Comparison of ENCODE assay signal across 20 cellular contexts in the genomic region with DNA sequence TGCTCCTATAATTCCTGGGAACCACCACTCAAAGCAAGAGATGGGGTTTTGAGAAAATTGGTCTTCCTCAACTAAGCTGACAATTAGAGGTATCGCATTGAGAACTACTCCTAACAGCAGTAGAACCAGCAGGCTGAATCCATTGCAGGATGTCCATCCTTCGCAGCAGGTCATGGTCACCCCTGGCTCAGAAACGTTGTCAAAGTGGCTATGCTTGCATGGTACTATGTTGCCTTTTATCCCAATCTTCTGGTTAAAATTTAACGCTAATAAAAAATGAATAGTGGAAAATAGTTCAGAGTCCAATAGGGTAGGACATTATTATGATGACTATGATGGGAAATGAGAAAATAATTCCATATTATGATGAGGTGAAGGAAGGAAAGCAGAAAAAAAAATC. TPM values are rescaled to one million over a fixed set of nuclear protein-coding genes. Genes with fewer than 3 reads are reported as not detected.
A peak's percentile ranks its signal among the peaks of the same experiment; 100 is the strongest.
DNase-seq lines count a peak whose midpoint lies in the region; ATAC-seq and TF ChIP-seq lines count a peak whose summit lies in the region.
"Had no signal": no experiment of that assay in that cellular context is flagged by ENCODE, and none has a peak within 500 bp of the region (broad histone marks: within the 10 kb centered on the region; RNA-seq: fewer than 3 reads in every experiment).

A gene with protein sequence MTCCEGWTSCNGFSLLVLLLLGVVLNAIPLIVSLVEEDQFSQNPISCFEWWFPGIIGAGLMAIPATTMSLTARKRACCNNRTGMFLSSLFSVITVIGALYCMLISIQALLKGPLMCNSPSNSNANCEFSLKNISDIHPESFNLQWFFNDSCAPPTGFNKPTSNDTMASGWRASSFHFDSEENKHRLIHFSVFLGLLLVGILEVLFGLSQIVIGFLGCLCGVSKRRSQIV (minus strand): TSS at position 212 of the 400 bp plus-strand sequence. CDS start 38 bp downstream, at position 174.

- H3K4me2 ChIP-seq in hepatocyte (peak within 1 kb of the TSS; percentile 8), trophoblast cell (ENCODE audit: low read length) (no peak within 1 kb of the TSS)

- H3K36me3 ChIP-seq in adipocyte (ENCODE audit: control insufficient read depth, insufficient read depth, low read length, severe bottlenecking) (no peaks in the 10 kb centered on the region), hepatocyte (replicated peaks; ENCODE audit: insufficient read depth, low read depth) (no peaks in the 10 kb centered on the region), trophoblast cell (ENCODE audit: control insufficient read depth in 1 of 2, insufficient read depth in 2 of 2, low read length in 2 of 2) (no peaks in the 10 kb centered on the region), brain microvascular endothelial cell (replicated peaks) (no peaks in the 10 kb centered on the region)
- H3K36me3 ChIP-seq: BE2C had no signal

- H3K27ac ChIP-seq in hepatocyte (peak within 1 kb of the TSS; percentile 24), trophoblast cell (ENCODE audit: low read depth, low read length) (no peak within 1 kb of the TSS), brain microvascular endothelial cell (no peak within 1 kb of the TSS)

- no peaks in the 10 kb centered on the region for H3K9me3 Mint-ChIP-seq in HFFc6
- peaks cover 24 to 25% of the 10 kb centered on the region in 2 donors for H3K9me3 Mint-ChIP-seq in stimulated activated naive CD8-positive, alpha-beta T cell treated with anti-CD3 and anti-CD28 coated beads, Interleukin-15, amount 100 ng/mL, for 72 hours
- H3K9me3 Mint-ChIP-seq: CD4-positive, CD25-positive, alpha-beta regulatory T cell had no signal

- H4K91ac ChIP-seq in trophoblast cell (ENCODE audit: low read depth, low read length): no peak within 1 kb of the TSS

- H2AK5ac ChIP-seq in trophoblast cell (ENCODE audit: low read length): no peak within 1 kb of the TSS

- no peak within 1 kb of the TSS for H2BK5ac ChIP-seq in trophoblast cell (ENCODE audit: low read depth, low read length, poor library complexity)

- H4K20me1 ChIP-seq in hepatocyte (ENCODE audit: insufficient read depth, poor library complexity, severe bottlenecking): no peaks in the 10 kb centered on the region

- ATAC-seq in stimulated activated naive CD8-positive, alpha-beta T cell treated with anti-CD3 and anti-CD28 coated beads, Interleukin-15, amount 100 ng/mL, for 72 hours: no peak
- ATAC-seq: K562, SK-N-SH treated with all-trans-retinoic acid at 6 μM for 48 hours had no signal

- H3K23ac ChIP-seq in trophoblast cell (ENCODE audit: low read length): peak within 1 kb of the TSS; percentile 9

- H3K27me3 Mint-ChIP-seq in HFFc6 (ENCODE audit: insufficient read depth): no peaks in the 10 kb centered on the region; the same call in none of the 2 replicates
- no peaks in the 10 kb centered on the region for H3K27me3 Mint-ChIP-seq in stimulated activated naive CD8-positive, alpha-beta T cell treated with anti-CD3 and anti-CD28 coated beads, Interleukin-15, amount 100 ng/mL, for 72 hours

- in situ Hi-C loops in brain microvascular endothelial cell (cut with HindIII; ENCODE audit: low pct_ligation_motif_present, low sequenced_read_pairs): no loop called here

- intact Hi-C loops in posterior cingulate gyrus (cut with DNase I): no loop called here

- H3K4me3 Mint-ChIP-seq in HFFc6: peak within 1 kb of the TSS; percentile 38; the same call in 1 of the 2 replicates
- no peak within 1 kb of the TSS for H3K4me3 Mint-ChIP-seq in stimulated activated naive CD8-positive, alpha-beta T cell treated with anti-CD3 and anti-CD28 coated beads, Interleukin-15, amount 100 ng/mL, for 72 hours
- H3K4me3 Mint-ChIP-seq: CD4-positive, CD25-positive, alpha-beta regulatory T cell had no signal

- no peak within 1 kb of the TSS for H3K18ac ChIP-seq in trophoblast cell (ENCODE audit: low read length)

- H3K14ac ChIP-seq in trophoblast cell (ENCODE audit: low read length): no peak within 1 kb of the TSS

- no peaks in the 10 kb centered on the region for H3K79me1 ChIP-seq in trophoblast cell (ENCODE audit: low read length)

- H2AFZ ChIP-seq in hepatocyte: no peak within 1 kb of the TSS
- no peak within 1 kb of the TSS for H2AFZ ChIP-seq in trophoblast cell (ENCODE audit: insufficient read depth, low read length, poor library complexity)

- no peaks in the 10 kb centered on the region for H3K27me3 ChIP-seq in adipocyte (replicated peaks; ENCODE audit: control insufficient read depth, insufficient read depth, low read length)
- H3K27me3 ChIP-seq in hepatocyte: no peaks in the 10 kb centered on the region
- no peaks in the 10 kb centered on the region for H3K27me3 ChIP-seq in trophoblast cell (ENCODE audit: insufficient read depth, low read length)
- H3K27me3 ChIP-seq in brain microvascular endothelial cell (replicated peaks): no peaks in the 10 kb centered on the region

- peaks cover 59% of the 10 kb centered on the region for H3K4me1 Mint-ChIP-seq in HFFc6 (ENCODE audit: low read depth)
- peaks cover 14% of the 10 kb centered on the region for H3K4me1 Mint-ChIP-seq in stimulated activated naive CD8-positive, alpha-beta T cell treated with anti-CD3 and anti-CD28 coated beads, Interleukin-15, amount 100 ng/mL, for 72 hours

- H3K79me2 ChIP-seq in hepatocyte: no peaks in the 10 kb centered on the region
- H3K79me2 ChIP-seq in trophoblast cell (ENCODE audit: control insufficient read depth, insufficient read depth, low read length, poor library complexity): no peaks in the 10 kb centered on the region

- DNase-seq in HFFc6: no peak
- no peak for DNase-seq in adipocyte (ENCODE audit: low read depth)
- DNase-seq in hepatocyte (ENCODE audit: low spot score): no peak
- no peak for DNase-seq in trophoblast cell
- DNase-seq in brain microvascular endothelial cell: no peak
- no peak for DNase-seq in posterior cingulate gyrus
- DNase-seq in stimulated activated naive CD8-positive, alpha-beta T cell treated with anti-CD3 and anti-CD28 coated beads, Interleukin-15, amount 100 ng/mL, for 72 hours: no peak
- DNase-seq in hypothalamus (lab: John Stamatoyannopoulos, UW): no peak
- DNase-seq: BE2C; CD4-positive, CD25-positive, alpha-beta regulatory T cell; COR-L47; NCI-H1105; NCI-H2081 treated with DMSO at 0.1 percent for 48 hours; NCI-H510A; NCI-H748 treated with DMSO at 0.1 percent for 48 hours; NK-92 treated with Interleukin-12 subunit alpha and Interleukin-12 subunit beta, amount 100 ng/mL, for 24 hours; SHP77 had no signal

- no peaks in the 10 kb centered on the region for H3K9me2 ChIP-seq in hepatocyte (replicated peaks; ENCODE audit: insufficient read depth)

- no peak within 1 kb of the TSS for H3K4ac ChIP-seq in trophoblast cell (ENCODE audit: low read depth, low read length)

- H3K4me1 ChIP-seq in adipocyte (ENCODE audit: control insufficient read depth, insufficient read depth, low read length): peaks cover 26% of the 10 kb centered on the region
- peaks cover 18% of the 10 kb centered on the region for H3K4me1 ChIP-seq in hepatocyte (ENCODE audit: insufficient read depth)
- H3K4me1 ChIP-seq in trophoblast cell (ENCODE audit: control insufficient read depth in 1 of 2, insufficient read depth in 2 of 2, low read length in 2 of 2): peaks cover 0 to 2% of the 10 kb centered on the region in 2 experiments

- no peak within 1 kb of the TSS for H4K8ac ChIP-seq in trophoblast cell (ENCODE audit: low read depth, low read length)

- peak within 1 kb of the TSS; percentile 74 for H3K27ac Mint-ChIP-seq in HFFc6
- peak within 1 kb of the TSS in 1 of 2 donors; percentile 75 for H3K27ac Mint-ChIP-seq in stimulated activated naive CD8-positive, alpha-beta T cell treated with anti-CD3 and anti-CD28 coated beads, Interleukin-15, amount 100 ng/mL, for 72 hours
- H3K27ac Mint-ChIP-seq: CD4-positive, CD25-positive, alpha-beta regulatory T cell had no signal

- H2BK12ac ChIP-seq in trophoblast cell (ENCODE audit: low read length): no peak within 1 kb of the TSS

- WGBS in hepatocyte (ENCODE audit: low lambda C conversion rate, missing lambda C conversion rate): 86% methylated on average over 4 of the region's 4 CpGs
- no CpG with 5 or more reads among the region's 4 CpGs for WGBS in trophoblast cell (ENCODE audit: extremely low coverage, insufficient coverage, insufficient read length)

- H3K36me3 Mint-ChIP-seq in HFFc6 (ENCODE audit: low read depth): no peaks in the 10 kb centered on the region
- H3K36me3 Mint-ChIP-seq: CD4-positive, CD25-positive, alpha-beta regulatory T cell had no signal

- H3K4me3 ChIP-seq in adipocyte (ENCODE audit: low read length) (no peak within 1 kb of the TSS), hepatocyte (no peak within 1 kb of the TSS), trophoblast cell (ENCODE audit: low read depth, low read length) (no peak within 1 kb of the TSS), brain microvascular endothelial cell (ENCODE audit: low read depth, low read length) (no peak within 1 kb of the TSS)
- H3K4me3 ChIP-seq: K562 had no signal

- no peaks in the 10 kb centered on the region for H3K9me3 ChIP-seq in adipocyte (ENCODE audit: control insufficient read depth, low read length)
- H3K9me3 ChIP-seq in hepatocyte (ENCODE audit: low read depth): no peaks in the 10 kb centered on the region
- H3K9me3 ChIP-seq in trophoblast cell (ENCODE audit: insufficient read depth, low read depth, low read length): no peaks in the 10 kb centered on the region
- H3K9me3 ChIP-seq: BE2C had no signal

- TF ChIP-seq CTCF in HFFc6 (IDR thresholded peaks at IDR 0.05) (no peak), hepatocyte (IDR thresholded peaks at IDR 0.05; ENCODE audit: poor library complexity) (no peak), brain microvascular endothelial cell (IDR thresholded peaks at IDR 0.05; ENCODE audit: low read depth, low read length, missing control alignments) (no peak)

- H2BK120ac ChIP-seq in trophoblast cell (ENCODE audit: insufficient read depth, low read length, poor library complexity): no peak within 1 kb of the TSS

- H3K9ac ChIP-seq in adipocyte (ENCODE audit: low read length): peak within 1 kb of the TSS; percentile 57
- H3K9ac ChIP-seq in trophoblast cell (ENCODE audit: low read length): no peak within 1 kb of the TSS

- no peak within 1 kb of the TSS for H4K12ac ChIP-seq in trophoblast cell (ENCODE audit: low read depth, low read length)

RNA-seq across cellular contexts. Expression of the gene that starts here (rescaled TPM):
- under 1 TPM; 0.09 to 0.34 (median 0.22) TPM for total RNA-seq in HFFc6 (2021; fragmentation: NEBNext Ultra II Directional; extraction: Animal tissue kit (Norgen Biotek cat#: 25700))
- 44.6 and 46.6 TPM in 2 replicates for total RNA-seq in hepatocyte
- polyA plus RNA-seq in hepatocyte: 9.3 and 14.2 TPM in 2 replicates
- polyA plus RNA-seq in trophoblast cell (2013): not detected in 2 replicates
- total RNA-seq: CD4-positive, CD25-positive, alpha-beta regulatory T cell; H1; K562 had no signal
- polyA plus RNA-seq: CD4-positive, CD25-positive, alpha-beta regulatory T cell; H1; K562 had no signal

Comparison
In these comparisons a context has a peak if more than half of its experiments do, and no peak if none do; other contexts are left out.
1. RNA of the gene that starts here (total RNA-seq): 44.6 to 46.6 TPM in hepatocyte; 0.09 to 0.34 TPM in HFFc6; every median in the first group is over 10 times any median in the second.